Comparison of ENCODE assay signal across 29 cellular contexts in genomic region chr7:88176190-88176589, GRCh38.
"Had no signal": no experiment of that assay in that cellular context is flagged by ENCODE, and none has a peak within 500 bp of the region (broad histone marks: within the 10 kb centered on the region; RNA-seq: fewer than 3 reads in every experiment).

No MANE protein-coding gene starts in this region.

- H3K4me2 ChIP-seq: hepatocyte had no signal

- H3K27ac Mint-ChIP-seq: dendritic cell treated with granulocyte-macrophage colony-stimulating factor and Interleukin-4, amounts not matched to agents 40 ng/mL and 50 ng/mL, for 4 days; effector memory CD8-positive, alpha-beta T cell; endodermal cell had no signal

- H3K4me1 Mint-ChIP-seq: endodermal cell had no signal

- H3K27me3 ChIP-seq: colonic mucosa, esophagus muscularis mucosa, esophagus squamous epithelium, foreskin keratinocyte, gastrocnemius medialis, gastroesophageal sphincter, heart left ventricle, heart right ventricle, hepatocyte had no signal

- ATAC-seq: effector memory CD8-positive, alpha-beta T cell; esophagus mucosa; foreskin keratinocyte; gastrocnemius medialis; gastroesophageal sphincter; heart left ventricle; heart right ventricle had no signal

- H3K27ac ChIP-seq: colonic mucosa, coronary artery, epithelial cell of prostate, esophagus muscularis mucosa, esophagus squamous epithelium, foreskin keratinocyte, gastrocnemius medialis, gastroesophageal sphincter, heart left ventricle, heart right ventricle, hepatocyte had no signal

- H3K36me3 ChIP-seq: colonic mucosa, esophagus muscularis mucosa, esophagus squamous epithelium, gastrocnemius medialis, gastroesophageal sphincter, heart left ventricle, heart right ventricle had no signal

- H3K9me3 ChIP-seq: colonic mucosa, esophagus muscularis mucosa, esophagus squamous epithelium, gastrocnemius medialis, gastroesophageal sphincter, heart left ventricle, heart right ventricle had no signal

- DNase-seq: colonic mucosa; cortex of kidney; dermis blood vessel endothelial cell; effector CD4-positive, alpha-beta T cell; effector CD8-positive, alpha-beta T cell; effector memory CD4-positive, alpha-beta T cell; effector memory CD8-positive, alpha-beta T cell; endodermal cell; erythroblast; esophagus squamous epithelium; foreskin fibroblast; foreskin keratinocyte; foreskin melanocyte; gastrocnemius medialis; glutamatergic neuron; head of caudate nucleus; heart left ventricle; heart right ventricle had no signal

- FAIRE-seq: colon, endometrium, endothelial cell of umbilical vein, frontal cortex had no signal

- H3K4me3 ChIP-seq: colonic mucosa, coronary artery, esophagus muscularis mucosa, esophagus squamous epithelium, gastrocnemius medialis, gastroesophageal sphincter, heart left ventricle, heart right ventricle, hepatocyte had no signal

- H2AFZ ChIP-seq: hepatocyte had no signal

- H3K27me3 Mint-ChIP-seq: dendritic cell treated with granulocyte-macrophage colony-stimulating factor and Interleukin-4, amounts not matched to agents 40 ng/mL and 50 ng/mL, for 4 days; effector memory CD8-positive, alpha-beta T cell had no signal

- H3K79me2 ChIP-seq: hepatocyte had no signal

- H3K4me3 Mint-ChIP-seq: dendritic cell treated with granulocyte-macrophage colony-stimulating factor and Interleukin-4, amounts not matched to agents 40 ng/mL and 50 ng/mL, for 4 days; effector memory CD8-positive, alpha-beta T cell; endodermal cell had no signal

- H3K9me3 Mint-ChIP-seq: dendritic cell treated with granulocyte-macrophage colony-stimulating factor and Interleukin-4, amounts not matched to agents 40 ng/mL and 50 ng/mL, for 4 days; effector memory CD8-positive, alpha-beta T cell; endodermal cell had no signal

- H3K4me1 ChIP-seq: colonic mucosa, esophagus muscularis mucosa, esophagus squamous epithelium, foreskin keratinocyte, gastrocnemius medialis, gastroesophageal sphincter, heart left ventricle, heart right ventricle had no signal
